Comparison of ENCODE assay signal across 25 cellular contexts in the genomic region with DNA sequence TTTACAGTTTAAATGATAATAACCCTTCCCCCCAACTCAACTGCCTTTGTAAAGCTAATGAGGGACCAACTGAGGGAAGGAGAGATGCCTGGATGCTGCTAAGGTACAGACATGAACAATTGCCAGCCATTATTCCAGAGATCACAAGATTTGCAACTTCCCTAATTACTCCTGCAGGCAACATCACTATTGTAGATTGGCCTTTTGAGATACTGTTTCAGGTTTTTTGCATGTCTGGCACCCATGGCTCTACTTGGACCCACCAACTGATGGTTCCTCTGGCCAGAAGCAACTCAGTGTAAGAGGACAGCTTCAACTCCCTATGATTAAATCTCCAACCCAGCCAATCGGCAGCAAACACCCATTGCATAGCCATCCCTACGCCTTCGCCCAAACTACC.
DNase-seq lines count a peak whose midpoint lies in the region; ATAC-seq lines count a peak whose summit lies in the region.
"Had no signal": no experiment of that assay in that cellular context is flagged by ENCODE, and none has a peak within 500 bp of the region (broad histone marks: within the 10 kb centered on the region; RNA-seq: fewer than 3 reads in every experiment).

No MANE protein-coding gene starts in this region.

- peaks cover 29% of the 10 kb centered on the region for H3K9me3 ChIP-seq in HUES6 (ENCODE audit: control insufficient read depth, insufficient read depth, low read depth, low read length)

- no peak overlapping the region for H3K4me3 ChIP-seq in HUES6 (ENCODE audit: low read depth, low read length)
- H3K4me3 ChIP-seq: BLaER1 had no signal

- peak overlapping the region; percentile 57 for H3K27ac ChIP-seq in HUES6 (ENCODE audit: low read depth, low read length)
- H3K27ac ChIP-seq: BLaER1, KMS-11, RWPE1 had no signal

- H3K27me3 ChIP-seq in HUES6 (ENCODE audit: control insufficient read depth, insufficient read depth, low read length), result no peaks in the 10 kb centered on the region
- H3K27me3 ChIP-seq: BLaER1 had no signal

- H3K4me1 ChIP-seq in HUES6 (ENCODE audit: control insufficient read depth, insufficient read depth, low read length), result peaks cover 32% of the 10 kb centered on the region
- H3K4me1 ChIP-seq: BLaER1 had no signal

- ATAC-seq in HG03354 (IDR thresholded peaks at IDR 0.05; ENCODE audit: poor library complexity, severe bottlenecking, unreplicated experiment), result no peak

- DNase-seq in ELF-1 (ENCODE audit: low read depth, low spot score) (peak; percentile 59), iPS DF 19.7 (ENCODE audit: low read depth, low spot score) (peak; percentile 40), iPS-NIHi7 (ENCODE audit: extremely low spot score) (peak; percentile 15), medulla oblongata (ENCODE audit: extremely low spot score) (no peak), hepatic stellate cell (ENCODE audit: low spot score) (no peak)
- DNase-seq in activated effector memory CD4-positive, alpha-beta T cell treated with anti-CD3 and anti-CD28 coated beads, Interleukin-2, amount 50 U/mL, for 16 hours, result no peak
- DNase-seq: 8988T; ACHN; CD4-positive, CD25-positive, alpha-beta regulatory T cell; DMS153; DND-41; HFFc6; MM.1S; NCI-H1694; NCI-H2029 treated with DMSO at 0.1 percent for 48 hours; NCI-H446 treated with DMSO at 0.1 percent for 48 hours; NCI-H526; NCI-H82; NK-92 treated with Interleukin-12 subunit alpha and Interleukin-12 subunit beta, amount 100 ng/mL, for 24 hours; SHP77 had no signal

- peaks cover 4% of the 10 kb centered on the region; the same call in 1 of the 2 replicates for H3K36me3 ChIP-seq in HUES6 (ENCODE audit: control insufficient read depth, insufficient read depth, low read length)
- H3K36me3 ChIP-seq: BLaER1 had no signal

- no peak overlapping the region for H3K9ac ChIP-seq in HUES6 (ENCODE audit: low read length)
- H3K9ac ChIP-seq: BLaER1, KMS-11 had no signal

Comparison
In these comparisons a context has a peak if more than half of its experiments do, and no peak if none do; other contexts are left out.
1. DNase-seq: peak in ELF-1 (single experiment), iPS DF 19.7 (single experiment) and iPS-NIHi7 (single experiment); none in medulla oblongata (single experiment), activated effector memory CD4-positive, alpha-beta T cell treated with anti-CD3 and anti-CD28 coated beads, Interleukin-2, amount 50 U/mL, for 16 hours (single experiment) and hepatic stellate cell (single experiment).